In genomic region chr11:123047265-123047946, GRCh38 we compare ENCODE assay signal across 23 cellular contexts.
"Had no signal": no experiment of that assay in that cellular context is flagged by ENCODE, and none has a peak within 500 bp of the region (broad histone marks: within the 10 kb centered on the region; RNA-seq: fewer than 3 reads in every experiment).

No MANE protein-coding gene starts in this region.

- H3K9me3 ChIP-seq: left ventricle myocardium inferior, lower lobe of right lung, pancreas, tibial artery, upper lobe of right lung, vagina had no signal

- H3K27me3 Mint-ChIP-seq: dendritic cell treated with granulocyte-macrophage colony-stimulating factor and Interleukin-4, amounts not matched to agents 40 ng/mL and 50 ng/mL, for 4 days; effector memory CD8-positive, alpha-beta T cell; memory B cell; natural killer cell treated with Interleukin-12 subunit alpha and Interleukin-12 subunit beta and Interleukin-15 and Interleukin-18, amount 100 ng/mL, for 72 hours had no signal

- H3K36me3 ChIP-seq: left ventricle myocardium inferior, neural progenitor cell, pancreas, tibial artery, upper lobe of right lung, vagina had no signal

- H3K36me3 Mint-ChIP-seq: mesothelial cell of epicardium; natural killer cell treated with Interleukin-12 subunit alpha and Interleukin-12 subunit beta and Interleukin-15 and Interleukin-18, amount 100 ng/mL, for 72 hours; neural progenitor cell had no signal

- H3K4me2 ChIP-seq: hepatocyte, neural progenitor cell had no signal

- H3K27ac Mint-ChIP-seq: dendritic cell treated with granulocyte-macrophage colony-stimulating factor and Interleukin-4, amounts not matched to agents 40 ng/mL and 50 ng/mL, for 4 days; mesothelial cell of epicardium; natural killer cell treated with Interleukin-12 subunit alpha and Interleukin-12 subunit beta and Interleukin-15 and Interleukin-18, amount 100 ng/mL, for 72 hours; neural progenitor cell; progenitor cell of endocrine pancreas had no signal

- H3K27me3 ChIP-seq: hepatocyte, neural progenitor cell, pancreas, tibial artery, upper lobe of right lung, vagina had no signal

- DNase-seq: effector memory CD8-positive, alpha-beta T cell; foreskin melanocyte; head of caudate nucleus; kidney; left cardiac atrium; left ventricle myocardium inferior; lower lobe of right lung; nucleus accumbens; pancreas; stimulated activated CD4-positive, alpha-beta T cell treated with anti-CD3 and anti-CD28 coated beads, Interleukin-2, amount 100 ng/mL, for 48 hours; stimulated activated naive CD8-positive, alpha-beta T cell treated with anti-CD3 and anti-CD28 coated beads, Interleukin-15, Interleukin-2, amounts not matched to agents 100 U/mL and 50 U/mL, for 24 hours; tibial artery; upper lobe of right lung had no signal

- H2AFZ ChIP-seq: hepatocyte, neural progenitor cell had no signal

- H3K4me1 Mint-ChIP-seq: memory B cell, mesothelial cell of epicardium had no signal

- H3K9me3 Mint-ChIP-seq: dendritic cell treated with granulocyte-macrophage colony-stimulating factor and Interleukin-4, amounts not matched to agents 40 ng/mL and 50 ng/mL, for 4 days; effector memory CD8-positive, alpha-beta T cell; memory B cell; mesothelial cell of epicardium; natural killer cell treated with Interleukin-12 subunit alpha and Interleukin-12 subunit beta and Interleukin-15 and Interleukin-18, amount 100 ng/mL, for 72 hours; neural progenitor cell had no signal

- H3K4me3 ChIP-seq: hepatocyte, left ventricle myocardium inferior, lower lobe of right lung, neural progenitor cell, pancreas, skin epidermis, tibial artery, upper lobe of right lung, vagina had no signal

- ATAC-seq: effector memory CD8-positive, alpha-beta T cell; lower lobe of right lung; sciatic nerve; stimulated activated naive CD8-positive, alpha-beta T cell treated with anti-CD3 and anti-CD28 coated beads, Interleukin-15, Interleukin-2, amounts not matched to agents 100 U/mL and 50 U/mL, for 24 hours; upper lobe of right lung had no signal

- H3K4me1 ChIP-seq: lower lobe of right lung, neural progenitor cell, pancreas, tibial artery, upper lobe of right lung, vagina had no signal

- H3K4me3 Mint-ChIP-seq: dendritic cell treated with granulocyte-macrophage colony-stimulating factor and Interleukin-4, amounts not matched to agents 40 ng/mL and 50 ng/mL, for 4 days; effector memory CD8-positive, alpha-beta T cell; memory B cell; mesothelial cell of epicardium; natural killer cell treated with Interleukin-12 subunit alpha and Interleukin-12 subunit beta and Interleukin-15 and Interleukin-18, amount 100 ng/mL, for 72 hours; neural progenitor cell had no signal

- H3K79me2 ChIP-seq: hepatocyte had no signal

- H3K27ac ChIP-seq: hepatocyte, left ventricle myocardium inferior, lower lobe of right lung, neural progenitor cell, pancreas, skin epidermis, tibial artery, upper lobe of right lung, vagina had no signal
